Comparison of ENCODE assay signal across 8 cellular contexts in genomic region chr2:86249843-86250402, GRCh38. TPM values are rescaled to one million over a fixed set of nuclear protein-coding genes. Genes with fewer than 3 reads are reported as not detected.
A peak's percentile ranks its signal among the peaks of the same experiment; 100 is the strongest.
DNase-seq lines count a peak whose midpoint lies in the region; ATAC-seq, FAIRE-seq and TF ChIP-seq lines count a peak whose summit lies in the region.

No MANE protein-coding gene starts in this region.

- no peak for FAIRE-seq in kidney (lab: Jason Lieb, UNC)

- H3K4me3 ChIP-seq in heart left ventricle: no peak overlapping the region
- no peak overlapping the region for H3K4me3 ChIP-seq in cardiac fibroblast (replicated peaks in 1 of 2; ENCODE audit: low read depth in 2 of 2, low read length in 2 of 2)
- H3K4me3 ChIP-seq in testis: no peak overlapping the region
- H3K4me3 ChIP-seq in kidney (ENCODE audit: low read length in 2 of 2): no peak overlapping the region

- TF ChIP-seq POLR2A in heart left ventricle (IDR thresholded peaks at IDR 0.05) (no peak), testis (IDR thresholded peaks at IDR 0.05) (no peak)

- no peaks in the 10 kb centered on the region for H3K9me3 ChIP-seq in heart left ventricle
- H3K9me3 ChIP-seq in testis: no peaks in the 10 kb centered on the region
- H3K9me3 ChIP-seq in kidney (ENCODE audit: control insufficient read depth in 1 of 2, low read length in 2 of 2): no peaks in the 10 kb centered on the region

- ATAC-seq in heart left ventricle: peak in 2 of 4 donors; percentile 19 to 36
- no peak for ATAC-seq in Right ventricle myocardium inferior
- ATAC-seq in HG03432 (IDR thresholded peaks at IDR 0.05; ENCODE audit: unreplicated experiment): peak; percentile 63

- H3K4me1 ChIP-seq in heart left ventricle (peaks cover 0 to 44% (median 20%) of the 10 kb centered on the region in 12 donors), testis (peaks cover 13% of the 10 kb centered on the region), kidney (ENCODE audit: control insufficient read depth in 1 of 2, insufficient read depth in 1 of 2, low read depth in 1 of 2, low read length in 2 of 2) (no peaks in the 10 kb centered on the region)

- TF ChIP-seq CTCF in heart left ventricle (IDR thresholded peaks at IDR 0.05) (no peak), cardiac fibroblast (IDR thresholded peaks at IDR 0.05; ENCODE audit: low read depth, low read length) (peak; percentile 1), testis (IDR thresholded peaks at IDR 0.05) (no peak), kidney (IDR thresholded peaks at IDR 0.05; ENCODE audit: borderline replicate concordance, extremely low read depth, insufficient read depth) (no peak)

- intact Hi-C loops in heart left ventricle (cut with DNase I): no loop called here
- intact Hi-C loops in Right ventricle myocardium inferior (cut with DNase I): no loop called here
- intact Hi-C loops in testis (cut with DNase I; ENCODE audit: low total_unique reads): no loop called here
- intact Hi-C loops in kidney (cut with DNase I): no loop called here

- DNase-seq in heart left ventricle: no peak
- no peak for DNase-seq in Right ventricle myocardium inferior (ENCODE audit: missing footprints)
- DNase-seq in cardiac fibroblast (ENCODE audit: low read depth in 2 of 2): peak in 1 of 2 donors; percentile 14
- no peak for DNase-seq in testis
- no peak for DNase-seq in kidney
- no peak for DNase-seq in D341Med (ENCODE audit: low spot score)
- no peak for DNase-seq in foreskin melanocyte

- H3K27ac ChIP-seq in heart left ventricle (peak overlapping the region in 9 of 12 donors; percentile 2 to 66 (median 51)), testis (peak overlapping the region; percentile 50 to 68), kidney (ENCODE audit: low read depth in 2 of 2, low read length in 2 of 2) (no peak overlapping the region)

- no peak overlapping the region for H3K9ac ChIP-seq in kidney (ENCODE audit: low read length in 2 of 2)

- H3K36me3 ChIP-seq in heart left ventricle (peaks cover 0 to 3% (median 0%) of the 10 kb centered on the region in 9 donors), testis (ENCODE audit: low read depth, missing control alignments) (no peaks in the 10 kb centered on the region), kidney (ENCODE audit: control insufficient read depth in 1 of 2, insufficient read depth in 2 of 2, low read length in 2 of 2) (no peaks in the 10 kb centered on the region)

- 69 to 75% (median 72%) methylated on average over 10 of the region's 10 CpGs for WGBS in heart left ventricle, 4 donors
- 49 to 67% methylated on average over 9 to 10 of the region's 10 CpGs for WGBS in testis, 2 donors

- H3K27me3 ChIP-seq in heart left ventricle: no peaks in the 10 kb centered on the region
- no peaks in the 10 kb centered on the region for H3K27me3 ChIP-seq in testis

RNA-seq across cellular contexts. Expression of gene MRPL35, which starts 50.7 kb away (rescaled TPM):
- total RNA-seq in heart left ventricle: 100 to 1,000 TPM in 3 of 9 donors, 10 to 100 TPM in 6; 32.8 to 159 (median 79.3) TPM
- 10 to 100 TPM; 51.6 to 90.5 TPM for polyA plus RNA-seq in heart left ventricle
- total RNA-seq in Right ventricle myocardium inferior: 96.9 TPM
- total RNA-seq in testis: 10 to 100 TPM; 25.6 to 28.9 TPM
- 38.3 TPM for polyA plus RNA-seq in testis (ENCODE audit: insufficient read depth, low read depth, low replicate concordance)
- total RNA-seq in kidney: 35.0 TPM
- 93.1 TPM for polyA plus RNA-seq in kidney (ENCODE audit: insufficient read depth, low read depth, low replicate concordance)

RNA-seq across cellular contexts. Expression of gene IMMT, which starts 54.7 kb away (rescaled TPM):
- total RNA-seq in heart left ventricle (100 to 1,000 TPM; 180 to 315 (median 231) TPM), Right ventricle myocardium inferior (287 TPM), testis (10 to 100 TPM; 80.6 to 87.6 TPM), kidney (74.0 TPM)
- polyA plus RNA-seq in heart left ventricle (100 to 1,000 TPM in 1 of 2 donors, 10 to 100 TPM in 1; 62.0 to 169 TPM), testis (ENCODE audit: insufficient read depth, low read depth, low replicate concordance) (99.8 TPM), kidney (ENCODE audit: insufficient read depth, low read depth, low replicate concordance) (113 TPM)

Comparison
In these comparisons a context has a peak if more than half of its experiments do, and no peak if none do; other contexts are left out.
1. H3K27ac ChIP-seq: peak in heart left ventricle (9 of 12) and testis (2 of 2); none in kidney (0 of 2).